In genomic region chr4:127624176-127624575, GRCh38 we compare ENCODE assay signal across 1 cellular context.
TF ChIP-seq lines count a peak whose summit lies in the region.

No MANE protein-coding gene starts in this region.

TF ChIP-seq in H1, 55 proteins besides CTCF, POLR2A, EP300 and RAD21 (continued from another document):
- no peak for TF ChIP-seq SAP30 (IDR thresholded peaks at IDR 0.05; ENCODE audit: insufficient read depth, insufficient replicate concordance, low read length)
- TF ChIP-seq, protein P1, sequence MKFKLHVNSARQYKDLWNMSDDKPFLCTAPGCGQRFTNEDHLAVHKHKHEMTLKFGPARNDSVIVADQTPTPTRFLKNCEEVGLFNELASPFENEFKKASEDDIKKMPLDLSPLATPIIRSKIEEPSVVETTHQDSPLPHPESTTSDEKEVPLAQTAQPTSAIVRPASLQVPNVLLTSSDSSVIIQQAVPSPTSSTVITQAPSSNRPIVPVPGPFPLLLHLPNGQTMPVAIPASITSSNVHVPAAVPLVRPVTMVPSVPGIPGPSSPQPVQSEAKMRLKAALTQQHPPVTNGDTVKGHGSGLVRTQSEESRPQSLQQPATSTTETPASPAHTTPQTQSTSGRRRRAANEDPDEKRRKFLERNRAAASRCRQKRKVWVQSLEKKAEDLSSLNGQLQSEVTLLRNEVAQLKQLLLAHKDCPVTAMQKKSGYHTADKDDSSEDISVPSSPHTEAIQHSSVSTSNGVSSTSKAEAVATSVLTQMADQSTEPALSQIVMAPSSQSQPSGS (IDR thresholded peaks at IDR 0.05; ENCODE audit: low read length), result no peak
TF ChIP-seq in H1: peak in this region for 0.
